Comparison of ENCODE assay signal across 17 cellular contexts in genomic region chr14:66643344-66643743, GRCh38.
A peak's percentile ranks its signal among the peaks of the same experiment; 100 is the strongest.
DNase-seq lines count a peak whose midpoint lies in the region; ATAC-seq and TF ChIP-seq lines count a peak whose summit lies in the region.
"Had no signal": no experiment of that assay in that cellular context is flagged by ENCODE, and none has a peak within 500 bp of the region (broad histone marks: within the 10 kb centered on the region; RNA-seq: fewer than 3 reads in every experiment).

No MANE protein-coding gene starts in this region.

- H4K91ac ChIP-seq in IMR-90 (ENCODE audit: insufficient read depth, low read depth, low read length): no peak overlapping the region

- H3K79me1 ChIP-seq in IMR-90 (ENCODE audit: low read depth in 1 of 2, low read length in 2 of 2): no peaks in the 10 kb centered on the region

- no peak overlapping the region for H3K14ac ChIP-seq in IMR-90 (replicated peaks; ENCODE audit: low read depth, low read length)

- no peak overlapping the region for H2BK120ac ChIP-seq in IMR-90 (ENCODE audit: low read depth, low read length)

- no peak overlapping the region for H2AK9ac ChIP-seq in IMR-90 (replicated peaks; ENCODE audit: low read depth, low read length, poor library complexity)

- H3K9ac ChIP-seq in IMR-90 (ENCODE audit: low read depth, low read length) (no peak overlapping the region), adipocyte (ENCODE audit: low read length) (no peak overlapping the region)

- ATAC-seq in IMR-90 (ENCODE audit: low read depth) (no peak), HG02840 (IDR thresholded peaks at IDR 0.05; ENCODE audit: low FRiP score, unreplicated experiment) (no peak)
- ATAC-seq: GM12878, Panc1 had no signal

- H3K27me3 ChIP-seq in IMR-90 (ENCODE audit: control insufficient read depth, insufficient read depth, low read length): no peaks in the 10 kb centered on the region
- H3K27me3 ChIP-seq in adipocyte (replicated peaks; ENCODE audit: control insufficient read depth, insufficient read depth, low read length): no peaks in the 10 kb centered on the region
- H3K27me3 ChIP-seq: SJSA1 had no signal

- H3K27ac ChIP-seq in IMR-90 (ENCODE audit: insufficient read depth, low read length): no peak overlapping the region
- H3K27ac ChIP-seq: SJSA1 had no signal

- no peak overlapping the region for H3K18ac ChIP-seq in IMR-90 (ENCODE audit: low read depth, low read length)

- no peak overlapping the region for H2BK5ac ChIP-seq in IMR-90 (ENCODE audit: low read depth, low read length, poor library complexity, severe bottlenecking)

- no peak for TF ChIP-seq RAD21 in IMR-90 (IDR thresholded peaks at IDR 0.05; ENCODE audit: low read length)

- no peaks in the 10 kb centered on the region for H3K27me3 Mint-ChIP-seq in chondrocyte (ENCODE audit: low read depth)
- H3K27me3 Mint-ChIP-seq: CD4-positive, CD25-positive, alpha-beta regulatory T cell had no signal

- no peak overlapping the region for H2AK5ac ChIP-seq in IMR-90 (ENCODE audit: low read depth, low read length)

- H3K36me3 ChIP-seq in IMR-90 (ENCODE audit: control insufficient read depth, insufficient read depth, low read length): no peaks in the 10 kb centered on the region
- H3K36me3 ChIP-seq in adipocyte (ENCODE audit: control insufficient read depth, insufficient read depth, low read length, severe bottlenecking): no peaks in the 10 kb centered on the region
- H3K36me3 ChIP-seq: SJSA1 had no signal

- H4K5ac ChIP-seq in IMR-90 (ENCODE audit: low read depth, low read length): no peak overlapping the region

- intact Hi-C loops in IMR-90 (cut with micrococcal nuclease): no loop called here

- CTCF ChIA-PET in IMR-90 (lab: Yijun Ruan, JAX): no interaction called here

- no peaks in the 10 kb centered on the region for H3K9me1 ChIP-seq in IMR-90 (ENCODE audit: insufficient read depth, low read length)

- H4K8ac ChIP-seq in IMR-90 (ENCODE audit: low read depth in 2 of 2, low read length in 2 of 2): no peak overlapping the region

- H3K9me3 Mint-ChIP-seq in chondrocyte (ENCODE audit: low read depth): no peaks in the 10 kb centered on the region
- H3K9me3 Mint-ChIP-seq: CD4-positive, CD25-positive, alpha-beta regulatory T cell had no signal

- no peak overlapping the region for H2BK15ac ChIP-seq in IMR-90 (ENCODE audit: low read depth, low read length)

- POLR2A ChIA-PET in IMR-90 (lab: Charles Lee; ENCODE audit: unreplicated experiment): no interaction called here

- no peak overlapping the region for H3K4ac ChIP-seq in IMR-90 (ENCODE audit: low read depth, low read length)

- TF ChIP-seq CTCF in IMR-90 (conservative IDR thresholded peaks at IDR 0.05; ENCODE audit: low read depth, low read length) (no peak), fibroblast of pulmonary artery (IDR thresholded peaks at IDR 0.05; ENCODE audit: low read length, missing control alignments) (no peak), chondrocyte (IDR thresholded peaks at IDR 0.05) (no peak)

- H3K23ac ChIP-seq in IMR-90 (ENCODE audit: low read depth, low read length): no peak overlapping the region

- H3K4me1 ChIP-seq in IMR-90 (ENCODE audit: control insufficient read depth, insufficient read depth, low read length) (no peaks in the 10 kb centered on the region), adipocyte (ENCODE audit: control insufficient read depth, insufficient read depth, low read length) (no peaks in the 10 kb centered on the region)
- H3K4me1 ChIP-seq: SJSA1 had no signal

- no peak overlapping the region for H3K4me2 ChIP-seq in IMR-90 (ENCODE audit: low read depth, low read length)

- in situ Hi-C loops in IMR-90 (cut with MboI; ENCODE audit: low sequenced_read_pairs): loop anchor here (25.0 kb wide), 1 partner anchor 644 kb away; no protein-coding TSS in a partner anchor

- DNase-seq in IMR-90 (peak; percentile 17), adipocyte (ENCODE audit: low read depth) (peak; percentile 9), fibroblast of pulmonary artery (ENCODE audit: low read depth) (peak; percentile 25), renal cortical epithelial cell (ENCODE audit: low read depth) (peak; percentile 21), amygdala (lab: John Stamatoyannopoulos, UW) (no peak), chondrocyte (ENCODE audit: low spot score) (no peak)
- DNase-seq: CD4-positive, CD25-positive, alpha-beta regulatory T cell; DMS79; KBM-7; NCI-H1092; NCI-H1436; NCI-H187 treated with DMSO at 0.1 percent for 48 hours; NCI-H2107 had no signal

- H3K4me3 ChIP-seq in IMR-90 (ENCODE audit: insufficient read depth, low read depth, low read length): no peak overlapping the region
- H3K4me3 ChIP-seq in adipocyte (ENCODE audit: low read length): no peak overlapping the region
- no peak overlapping the region for H3K4me3 ChIP-seq in fibroblast of pulmonary artery (replicated peaks; ENCODE audit: low read depth, low read length)
- H3K4me3 ChIP-seq: GM12878, SJSA1 had no signal

- no peaks in the 10 kb centered on the region for H3K36me3 Mint-ChIP-seq in chondrocyte (ENCODE audit: low read depth)
- H3K36me3 Mint-ChIP-seq: CD4-positive, CD25-positive, alpha-beta regulatory T cell had no signal

- no peak for TF ChIP-seq POLR2A in IMR-90 (IDR thresholded peaks at IDR 0.05; ENCODE audit: low read depth, low read length)

- H4K20me1 ChIP-seq in IMR-90 (ENCODE audit: insufficient read depth, low read length): no peaks in the 10 kb centered on the region

- no peak overlapping the region for H2BK20ac ChIP-seq in IMR-90 (ENCODE audit: low read depth, low read length)

- H3K56ac ChIP-seq in IMR-90 (ENCODE audit: extremely low read depth, insufficient read depth, low read length): no peak overlapping the region

- dilution Hi-C loops in IMR-90 (cut with HindIII; ENCODE audit: low sequenced_read_pairs, unreplicated experiment): no loop called here

- H3K4me1 Mint-ChIP-seq in chondrocyte (ENCODE audit: low read depth): peaks cover 10% of the 10 kb centered on the region

- no peak overlapping the region for H3K27ac Mint-ChIP-seq in chondrocyte (ENCODE audit: unreplicated experiment)
- H3K27ac Mint-ChIP-seq: CD4-positive, CD25-positive, alpha-beta regulatory T cell had no signal

- no peak overlapping the region for H2AFZ ChIP-seq in IMR-90 (replicated peaks; ENCODE audit: low read length, poor library complexity)

- H3K9me3 ChIP-seq in IMR-90 (ENCODE audit: control insufficient read depth, insufficient read depth, low read length) (no peaks in the 10 kb centered on the region), adipocyte (ENCODE audit: control insufficient read depth, low read length) (no peaks in the 10 kb centered on the region)
- H3K9me3 ChIP-seq: SJSA1 had no signal

- H3K4me3 Mint-ChIP-seq in chondrocyte (ENCODE audit: unreplicated experiment): no peak overlapping the region
- H3K4me3 Mint-ChIP-seq: CD4-positive, CD25-positive, alpha-beta regulatory T cell had no signal

- no TSS peak for BruUV-seq in IMR-90 (replicated peaks; lab: Mats Ljungman, UMichigan)

TF ChIP-seq in IMR-90, 13 proteins besides CTCF, POLR2A, EP300 and RAD21:
- TF ChIP-seq RFX5 (IDR thresholded peaks at IDR 0.05; ENCODE audit: low read depth, low read length) (no peak), CHD1 (IDR thresholded peaks at IDR 0.05; ENCODE audit: low read depth, low read length) (no peak), ELK1 (IDR thresholded peaks at IDR 0.05; ENCODE audit: borderline replicate concordance, low read depth, low read length) (no peak), SMC3 (IDR thresholded peaks at IDR 0.05; ENCODE audit: low read depth, low read length) (no peak), MAZ (IDR thresholded peaks at IDR 0.05; ENCODE audit: borderline replicate concordance, low read depth, low read length) (no peak), CEBPB (IDR thresholded peaks at IDR 0.05; ENCODE audit: low read depth, low read length) (no peak), USF2 (IDR thresholded peaks at IDR 0.05; ENCODE audit: low read depth, low read length) (no peak), FOS (IDR thresholded peaks at IDR 0.05; ENCODE audit: low read depth, low read length) (no peak), RCOR1 (IDR thresholded peaks at IDR 0.05; ENCODE audit: insufficient replicate concordance, low read length) (no peak), MXI1 (IDR thresholded peaks at IDR 0.05; ENCODE audit: borderline replicate concordance, low read depth, low read length) (no peak), MAFK (IDR thresholded peaks at IDR 0.05; ENCODE audit: low read depth, low read length) (no peak), BHLHE40 (IDR thresholded peaks at IDR 0.05; ENCODE audit: low read depth, low read length) (no peak), NFE2L2 (IDR thresholded peaks at IDR 0.05; ENCODE audit: low read depth, low read length) (no peak)

Comparison
In these comparisons a context has a peak if more than half of its experiments do, and no peak if none do; other contexts are left out.
1. DNase-seq: peak in IMR-90 (single experiment), adipocyte (single experiment), fibroblast of pulmonary artery (single experiment) and renal cortical epithelial cell (single experiment); none in amygdala (0 of 56) and chondrocyte (single experiment).